8 cellular contexts compared by ENCODE assay signal in the genomic region with DNA sequence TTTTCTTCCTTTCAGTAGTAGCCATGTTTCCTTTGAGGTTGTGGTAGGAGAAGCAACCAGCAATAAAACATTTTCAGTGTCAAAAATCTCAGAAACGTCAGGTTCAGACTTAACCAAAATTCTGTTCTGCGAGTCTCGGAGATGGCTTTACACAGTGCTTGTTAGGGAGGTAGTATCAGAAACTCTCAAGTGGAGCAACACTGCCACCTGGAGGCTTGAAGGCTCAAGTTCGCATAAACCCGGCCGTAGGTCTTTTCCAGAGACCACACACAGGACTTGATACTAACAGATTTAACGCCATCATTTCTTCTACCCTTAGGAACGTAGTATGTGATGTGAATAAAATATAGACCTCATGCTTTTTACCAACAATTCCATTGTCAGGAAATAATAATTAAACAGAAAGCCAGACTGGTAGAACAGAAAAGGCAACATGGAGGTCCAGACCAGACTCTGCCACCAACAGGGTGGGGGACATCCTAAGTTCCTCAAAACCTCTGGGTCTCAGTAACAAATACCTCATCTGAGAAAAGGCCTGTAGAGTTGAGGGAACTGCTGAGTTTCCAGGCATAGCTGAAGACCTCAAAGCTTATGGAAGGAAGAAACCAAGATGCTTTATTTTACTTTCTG. TPM values are rescaled to one million over a fixed set of nuclear protein-coding genes. Genes with fewer than 3 reads are reported as not detected.
DNase-seq lines count a peak whose midpoint lies in the region; ATAC-seq and TF ChIP-seq lines count a peak whose summit lies in the region.

No MANE protein-coding gene starts in this region.

- TF ChIP-seq CTCF in lower lobe of right lung (IDR thresholded peaks at IDR 0.05), result peak; percentile 89

- H3K4me3 ChIP-seq in lower lobe of right lung, result peak overlapping the region; percentile 82

- H3K36me3 ChIP-seq in lower lobe of right lung, result peaks cover 15% of the 10 kb centered on the region

- no peaks in the 10 kb centered on the region for H3K9me3 ChIP-seq in lower lobe of right lung

- H3K4me3 Mint-ChIP-seq in activated CD4-positive, alpha-beta T cell treated with anti-CD3 and anti-CD28 coated beads, Interleukin-2, amount 10 ng/mL, durations not matched to agents 24 days and 14 days, result peak overlapping the region; percentile 99
- H3K4me3 Mint-ChIP-seq in dendritic cell treated with granulocyte-macrophage colony-stimulating factor and Interleukin-4, amounts not matched to agents 40 ng/mL and 50 ng/mL, for 4 days, result peak overlapping the region; percentile 48

- peaks cover 85% of the 10 kb centered on the region for H3K36me3 Mint-ChIP-seq in activated CD4-positive, alpha-beta T cell treated with anti-CD3 and anti-CD28 coated beads, Interleukin-2, amount 10 ng/mL, durations not matched to agents 24 days and 14 days (ENCODE audit: low read depth)
- H3K36me3 Mint-ChIP-seq in dendritic cell treated with granulocyte-macrophage colony-stimulating factor and Interleukin-4, amounts not matched to agents 40 ng/mL and 50 ng/mL, for 4 days (ENCODE audit: low read depth), result peaks cover 69% of the 10 kb centered on the region

- H3K27ac ChIP-seq in lower lobe of right lung, result peak overlapping the region; percentile 3

- H3K27ac Mint-ChIP-seq in activated CD4-positive, alpha-beta T cell treated with anti-CD3 and anti-CD28 coated beads, Interleukin-2, amount 10 ng/mL, durations not matched to agents 24 days and 14 days, result peak overlapping the region; percentile 92
- H3K27ac Mint-ChIP-seq in dendritic cell treated with granulocyte-macrophage colony-stimulating factor and Interleukin-4, amounts not matched to agents 40 ng/mL and 50 ng/mL, for 4 days, result peak overlapping the region; percentile 41

- DNase-seq in C1 segment of cervical spinal cord (lab: John Stamatoyannopoulos, UW), result peak in 12 of 14 donors; percentile 13 to 75 (median 60)
- peak; percentile 81 to 88 for DNase-seq in NCI-H524 (lab: John Stamatoyannopoulos, UW)
- DNase-seq in activated CD4-positive, alpha-beta T cell treated with anti-CD3 and anti-CD28 coated beads, Interleukin-2, amount 10 ng/mL, durations not matched to agents 24 days and 14 days, result peak; percentile 95
- peak; percentile 74 for DNase-seq in lower lobe of right lung
- DNase-seq in stimulated activated CD4-positive, alpha-beta T cell treated with anti-CD3 and anti-CD28 coated beads, TNF-alpha, amount 100 ng/mL, for 4 hours (ENCODE audit: low read depth in 3 of 3), result peak; percentile 64 to 83 (median 76)

- ATAC-seq in GM19324 (IDR thresholded peaks at IDR 0.05; ENCODE audit: low FRiP score, unreplicated experiment) (peak; percentile 83), HG03439 (IDR thresholded peaks at IDR 0.05; ENCODE audit: unreplicated experiment) (peak; percentile 78), lower lobe of right lung (peak; percentile 92 to 95)

- H3K27me3 Mint-ChIP-seq in activated CD4-positive, alpha-beta T cell treated with anti-CD3 and anti-CD28 coated beads, Interleukin-2, amount 10 ng/mL, durations not matched to agents 24 days and 14 days, result no peaks in the 10 kb centered on the region
- H3K27me3 Mint-ChIP-seq in dendritic cell treated with granulocyte-macrophage colony-stimulating factor and Interleukin-4, amounts not matched to agents 40 ng/mL and 50 ng/mL, for 4 days, result no peaks in the 10 kb centered on the region

- H3K9me3 Mint-ChIP-seq in activated CD4-positive, alpha-beta T cell treated with anti-CD3 and anti-CD28 coated beads, Interleukin-2, amount 10 ng/mL, durations not matched to agents 24 days and 14 days, result no peaks in the 10 kb centered on the region
- H3K9me3 Mint-ChIP-seq in dendritic cell treated with granulocyte-macrophage colony-stimulating factor and Interleukin-4, amounts not matched to agents 40 ng/mL and 50 ng/mL, for 4 days, result no peaks in the 10 kb centered on the region

- peaks cover 48% of the 10 kb centered on the region for H3K4me1 ChIP-seq in lower lobe of right lung

- H3K27me3 ChIP-seq in lower lobe of right lung (ENCODE audit: low read depth), result no peaks in the 10 kb centered on the region

- intact Hi-C loops in activated CD4-positive, alpha-beta T cell treated with anti-CD3 and anti-CD28 coated beads, Interleukin-2, amount 10 ng/mL, durations not matched to agents 24 days and 14 days (cut with micrococcal nuclease), result loop anchor here (1.0 to 5.0 kb wide), 13 partner anchors 9 to 1476 kb away; a partner anchor contains a TSS
- intact Hi-C loops in dendritic cell treated with granulocyte-macrophage colony-stimulating factor and Interleukin-4, amounts not matched to agents 40 ng/mL and 50 ng/mL, for 4 days (cut with micrococcal nuclease), result loop anchor here (1.0 to 5.0 kb wide), 6 partner anchors 49 to 1107 kb away; no protein-coding TSS in a partner anchor
- intact Hi-C loops in lower lobe of right lung (cut with DNase I), result loop anchor here (5.0 kb wide), 1 partner anchor 741 kb away; no protein-coding TSS in a partner anchor

- H3K4me1 Mint-ChIP-seq in activated CD4-positive, alpha-beta T cell treated with anti-CD3 and anti-CD28 coated beads, Interleukin-2, amount 10 ng/mL, durations not matched to agents 24 days and 14 days, result peaks cover 62% of the 10 kb centered on the region
- peaks cover 47% of the 10 kb centered on the region for H3K4me1 Mint-ChIP-seq in dendritic cell treated with granulocyte-macrophage colony-stimulating factor and Interleukin-4, amounts not matched to agents 40 ng/mL and 50 ng/mL, for 4 days (ENCODE audit: low read depth)

RNA-seq across cellular contexts. Expression of a gene that starts 8.5 kb away (rescaled TPM):
- total RNA-seq in activated CD4-positive, alpha-beta T cell treated with anti-CD3 and anti-CD28 coated beads, Interleukin-2, amount 10 ng/mL, durations not matched to agents 24 days and 14 days, result 49.1 and 53.0 TPM in 2 replicates
- 29.1 TPM for total RNA-seq in lower lobe of right lung

Comparison
In these comparisons a context has a peak if more than half of its experiments do, and no peak if none do; other contexts are left out.
1. Peak in every context shown above with its lines: DNase-seq, ATAC-seq, H3K4me3 ChIP-seq and H3K27ac ChIP-seq.